14 cellular contexts compared by ENCODE assay signal in genomic region chr5:14281746-14282181, GRCh38.
DNase-seq lines count a peak whose midpoint lies in the region; ATAC-seq and TF ChIP-seq lines count a peak whose summit lies in the region.
"Had no signal": no experiment of that assay in that cellular context is flagged by ENCODE, and none has a peak within 500 bp of the region (broad histone marks: within the 10 kb centered on the region; RNA-seq: fewer than 3 reads in every experiment).

No MANE protein-coding gene starts in this region.

- CTCF ChIA-PET in activated CD4-positive, alpha-beta T cell treated with anti-CD3 and anti-CD28 coated beads for 36 hours (lab: Charles Lee): no interaction called here

- peak; percentile 74 for ATAC-seq in activated CD4-positive, alpha-beta T cell treated with anti-CD3 and anti-CD28 coated beads for 36 hours
- ATAC-seq in GM21528 (IDR thresholded peaks at IDR 0.05; ENCODE audit: low FRiP score, unreplicated experiment) (peak; percentile 56), HG03432 (IDR thresholded peaks at IDR 0.05; ENCODE audit: unreplicated experiment) (peak; percentile 38), GM19455 (IDR thresholded peaks at IDR 0.05; ENCODE audit: unreplicated experiment) (no peak)

- no peaks in the 10 kb centered on the region for H3K9me3 Mint-ChIP-seq in activated CD4-positive, alpha-beta T cell treated with anti-CD3 and anti-CD28 coated beads for 36 hours (ENCODE audit: low read depth)
- no peaks in the 10 kb centered on the region for H3K9me3 Mint-ChIP-seq in activated CD4-positive, alpha-beta T cell treated with anti-CD3 and anti-CD28 coated beads, Interleukin-2, amount 10 ng/mL, durations not matched to agents 24 days and 14 days
- no peaks in the 10 kb centered on the region for H3K9me3 Mint-ChIP-seq in nephron progenitor cell
- H3K9me3 Mint-ChIP-seq: activated naive CD4-positive, alpha-beta T cell treated with anti-CD3 and anti-CD28 coated beads, Interleukin-2, amount 50 U/mL, for 24 hours had no signal

- no peak overlapping the region for H3K27ac Mint-ChIP-seq in activated CD4-positive, alpha-beta T cell treated with anti-CD3 and anti-CD28 coated beads for 36 hours
- H3K27ac Mint-ChIP-seq in activated CD4-positive, alpha-beta T cell treated with anti-CD3 and anti-CD28 coated beads, Interleukin-2, amount 10 ng/mL, durations not matched to agents 24 days and 14 days: no peak overlapping the region
- peak overlapping the region; percentile 78 for H3K27ac Mint-ChIP-seq in nephron progenitor cell
- H3K27ac Mint-ChIP-seq: activated naive CD4-positive, alpha-beta T cell treated with anti-CD3 and anti-CD28 coated beads, Interleukin-2, amount 50 U/mL, for 24 hours had no signal

- TF ChIP-seq CTCF in nephron progenitor cell (IDR thresholded peaks at IDR 0.05): no peak

- H3K4me1 Mint-ChIP-seq in activated CD4-positive, alpha-beta T cell treated with anti-CD3 and anti-CD28 coated beads for 36 hours: peaks cover 12% of the 10 kb centered on the region
- peaks cover 7% of the 10 kb centered on the region for H3K4me1 Mint-ChIP-seq in activated CD4-positive, alpha-beta T cell treated with anti-CD3 and anti-CD28 coated beads, Interleukin-2, amount 10 ng/mL, durations not matched to agents 24 days and 14 days
- peaks cover 56% of the 10 kb centered on the region for H3K4me1 Mint-ChIP-seq in nephron progenitor cell
- H3K4me1 Mint-ChIP-seq: activated naive CD4-positive, alpha-beta T cell treated with anti-CD3 and anti-CD28 coated beads, Interleukin-2, amount 50 U/mL, for 24 hours had no signal

- peak; percentile 24 for DNase-seq in activated CD4-positive, alpha-beta T cell treated with anti-CD3 and anti-CD28 coated beads for 36 hours
- DNase-seq in activated CD4-positive, alpha-beta T cell treated with anti-CD3 and anti-CD28 coated beads, Interleukin-2, amount 10 ng/mL, durations not matched to agents 24 days and 14 days: no peak
- DNase-seq in nephron progenitor cell (no peak), caudate nucleus (lab: John Stamatoyannopoulos, UW) (no peak), hippocampal formation (lab: John Stamatoyannopoulos, UW) (no peak)
- DNase-seq: dorsolateral prefrontal cortex, glutamatergic neuron, lower lobe of right lung, NCI-H1436 had no signal

- H3K4me3 Mint-ChIP-seq in activated CD4-positive, alpha-beta T cell treated with anti-CD3 and anti-CD28 coated beads for 36 hours: no peak overlapping the region
- no peak overlapping the region for H3K4me3 Mint-ChIP-seq in activated CD4-positive, alpha-beta T cell treated with anti-CD3 and anti-CD28 coated beads, Interleukin-2, amount 10 ng/mL, durations not matched to agents 24 days and 14 days
- no peak overlapping the region for H3K4me3 Mint-ChIP-seq in nephron progenitor cell
- H3K4me3 Mint-ChIP-seq: activated naive CD4-positive, alpha-beta T cell treated with anti-CD3 and anti-CD28 coated beads, Interleukin-2, amount 50 U/mL, for 24 hours had no signal

- POLR2A ChIA-PET in activated CD4-positive, alpha-beta T cell treated with anti-CD3 and anti-CD28 coated beads for 36 hours (lab: Charles Lee): no interaction called here

- H3K27me3 Mint-ChIP-seq in activated CD4-positive, alpha-beta T cell treated with anti-CD3 and anti-CD28 coated beads for 36 hours: peaks cover 4% of the 10 kb centered on the region
- peaks cover 9% of the 10 kb centered on the region for H3K27me3 Mint-ChIP-seq in activated CD4-positive, alpha-beta T cell treated with anti-CD3 and anti-CD28 coated beads, Interleukin-2, amount 10 ng/mL, durations not matched to agents 24 days and 14 days
- H3K27me3 Mint-ChIP-seq in nephron progenitor cell (ENCODE audit: low read depth, poor library complexity): peaks cover 3% of the 10 kb centered on the region

- H3K27ac ChIP-seq in caudate nucleus (ENCODE audit: low read depth, low read length): no peak overlapping the region
- H3K27ac ChIP-seq: dorsolateral prefrontal cortex, lower lobe of right lung, right atrium auricular region had no signal

- intact Hi-C loops in activated CD4-positive, alpha-beta T cell treated with anti-CD3 and anti-CD28 coated beads for 36 hours (cut with DNase I, micrococcal nuclease): no loop called here
- intact Hi-C loops in activated CD4-positive, alpha-beta T cell treated with anti-CD3 and anti-CD28 coated beads, Interleukin-2, amount 10 ng/mL, durations not matched to agents 24 days and 14 days (cut with micrococcal nuclease): no loop called here

- H3K36me3 Mint-ChIP-seq in activated CD4-positive, alpha-beta T cell treated with anti-CD3 and anti-CD28 coated beads for 36 hours (ENCODE audit: low read depth): no peaks in the 10 kb centered on the region
- H3K36me3 Mint-ChIP-seq in activated CD4-positive, alpha-beta T cell treated with anti-CD3 and anti-CD28 coated beads, Interleukin-2, amount 10 ng/mL, durations not matched to agents 24 days and 14 days (ENCODE audit: low read depth): no peaks in the 10 kb centered on the region
- peaks cover 34% of the 10 kb centered on the region for H3K36me3 Mint-ChIP-seq in nephron progenitor cell (ENCODE audit: low read depth)
- H3K36me3 Mint-ChIP-seq: activated naive CD4-positive, alpha-beta T cell treated with anti-CD3 and anti-CD28 coated beads, Interleukin-2, amount 50 U/mL, for 24 hours had no signal
